1 cellular context compared by ENCODE assay signal in genomic region chr14:63200035-63200740, GRCh38.
TF ChIP-seq lines count a peak whose summit lies in the region.

No MANE protein-coding gene starts in this region.

TF ChIP-seq in H1, 55 proteins besides CTCF, POLR2A, EP300 and RAD21:
- TF ChIP-seq BRCA1 (IDR thresholded peaks at IDR 0.05; ENCODE audit: low read depth, low read length) (no peak), SUZ12 (IDR thresholded peaks at IDR 0.05; ENCODE audit: low read length) (no peak), BCL11A (IDR thresholded peaks at IDR 0.05; ENCODE audit: low read depth in 2 of 2, low read length in 2 of 2) (no peak), KDM1A (IDR thresholded peaks at IDR 0.05; ENCODE audit: borderline replicate concordance, low read length) (no peak), ASH2L (IDR thresholded peaks at IDR 0.05; ENCODE audit: low read length) (no peak), ATF2 (IDR thresholded peaks at IDR 0.05; ENCODE audit: low read length) (no peak), SP4 (IDR thresholded peaks at IDR 0.05; ENCODE audit: low read length) (no peak)
